ENCODE assay signal across 11 cellular contexts in genomic region chr11:441043-441417, GRCh38. TPM values are rescaled to one million over a fixed set of nuclear protein-coding genes. Genes with fewer than 3 reads are reported as not detected.
A peak's percentile ranks its signal among the peaks of the same experiment; 100 is the strongest.
DNase-seq lines count a peak whose midpoint lies in the region; ATAC-seq and TF ChIP-seq lines count a peak whose summit lies in the region.
"Had no signal": no experiment of that assay in that cellular context is flagged by ENCODE, and none has a peak within 500 bp of the region (broad histone marks: within the 10 kb centered on the region; RNA-seq: fewer than 3 reads in every experiment).

No MANE protein-coding gene starts in this region.

- no peak for ATAC-seq in CD4-positive, CD25-positive, alpha-beta regulatory T cell (ENCODE audit: low read depth in 2 of 2)
- ATAC-seq in HCT116 (no peak), memory B cell (ENCODE audit: low read depth) (no peak), GM18861 (IDR thresholded peaks at IDR 0.05; ENCODE audit: unreplicated experiment) (no peak), HG03460 (IDR thresholded peaks at IDR 0.05; ENCODE audit: unreplicated experiment) (no peak)
- ATAC-seq in activated naive CD8-positive, alpha-beta T cell treated with anti-CD3 and anti-CD28 coated beads, Interleukin-2, amount 10 ng/mL, durations not matched to agents 7 days and 5 days (ENCODE audit: low read depth), result no peak

- H3K27ac ChIP-seq in CD4-positive, CD25-positive, alpha-beta regulatory T cell (ENCODE audit: insufficient read depth, low read length, poor library complexity, severe bottlenecking), result no peak overlapping the region
- peak overlapping the region; percentile 36; the same call in 1 of the 2 replicates for H3K27ac ChIP-seq in HCT116 (ENCODE audit: low read depth, low read length)
- H3K27ac ChIP-seq in tibial artery, result no peak overlapping the region

- no peaks in the 10 kb centered on the region for H4K20me1 ChIP-seq in HCT116 (ENCODE audit: insufficient read depth)

- H3K9me3 ChIP-seq in CD4-positive, CD25-positive, alpha-beta regulatory T cell (ENCODE audit: control insufficient read depth in 2 of 2, low read length in 2 of 2), result no peaks in the 10 kb centered on the region
- H3K9me3 ChIP-seq in HCT116 (ENCODE audit: control insufficient read depth in 1 of 2, insufficient read depth in 1 of 2, low read depth in 1 of 2, low read length in 2 of 2) (no peaks in the 10 kb centered on the region; a peak in 1 of 4 replicates), tibial artery (no peaks in the 10 kb centered on the region)

- intact Hi-C loops in HCT116 (cut with micrococcal nuclease) (no loop called here), tibial artery (cut with DNase I; ENCODE audit: low total_unique reads) (no loop called here)

- BruUV-seq in HCT116 (replicated peaks; lab: Mats Ljungman, UMichigan), result no TSS peak

- H3K9me3 Mint-ChIP-seq in CD4-positive, CD25-positive, alpha-beta regulatory T cell, result no peaks in the 10 kb centered on the region
- no peaks in the 10 kb centered on the region for H3K9me3 Mint-ChIP-seq in activated naive CD8-positive, alpha-beta T cell treated with anti-CD3 and anti-CD28 coated beads, Interleukin-2, amount 10 ng/mL, durations not matched to agents 7 days and 5 days
- H3K9me3 Mint-ChIP-seq in memory B cell, result no peaks in the 10 kb centered on the region

- peaks cover 5% of the 10 kb centered on the region for H3K36me3 Mint-ChIP-seq in CD4-positive, CD25-positive, alpha-beta regulatory T cell
- peaks cover 4% of the 10 kb centered on the region for H3K36me3 Mint-ChIP-seq in activated naive CD8-positive, alpha-beta T cell treated with anti-CD3 and anti-CD28 coated beads, Interleukin-2, amount 10 ng/mL, durations not matched to agents 7 days and 5 days
- peaks cover 2% of the 10 kb centered on the region for H3K36me3 Mint-ChIP-seq in memory B cell

- no peaks in the 10 kb centered on the region for H3K27me3 ChIP-seq in CD4-positive, CD25-positive, alpha-beta regulatory T cell (ENCODE audit: control insufficient read depth, insufficient read depth, low read length)
- no peaks in the 10 kb centered on the region for H3K27me3 ChIP-seq in HCT116 (ENCODE audit: insufficient read depth, low read length)
- peaks cover 0 to 84% of the 10 kb centered on the region in 2 donors for H3K27me3 ChIP-seq in tibial artery

- H3K4me3 ChIP-seq in CD4-positive, CD25-positive, alpha-beta regulatory T cell (ENCODE audit: low read depth, low read length), result no peak overlapping the region
- H3K4me3 ChIP-seq in HCT116 (replicated peaks in 1 of 2; ENCODE audit: low read depth in 1 of 2, low read length in 2 of 2) (peak overlapping the region; percentile 60 to 77), tibial artery (no peak overlapping the region)

- TF ChIP-seq CTCF in HCT116 (IDR thresholded peaks at IDR 0.05 in 2 of 3, conservative IDR thresholded peaks at IDR 0.05 in 1 of 3; ENCODE audit: borderline replicate concordance in 1 of 3, insufficient read depth in 1 of 3, low read depth in 2 of 3, low read length in 2 of 3) (no peak), tibial artery (IDR thresholded peaks at IDR 0.05) (no peak)

- peak overlapping the region in 1 of 3 donors; percentile 91 for H3K27ac Mint-ChIP-seq in CD4-positive, CD25-positive, alpha-beta regulatory T cell
- peak overlapping the region; percentile 30 for H3K27ac Mint-ChIP-seq in activated naive CD8-positive, alpha-beta T cell treated with anti-CD3 and anti-CD28 coated beads, Interleukin-2, amount 10 ng/mL, durations not matched to agents 7 days and 5 days
- peak overlapping the region; percentile 43 for H3K27ac Mint-ChIP-seq in memory B cell

- peak overlapping the region; percentile 94 for H3K4me2 ChIP-seq in HCT116 (ENCODE audit: low read length)

- no peaks in the 10 kb centered on the region for H3K9me2 ChIP-seq in HCT116 (ENCODE audit: insufficient read depth)

- H3K4me1 ChIP-seq in CD4-positive, CD25-positive, alpha-beta regulatory T cell (ENCODE audit: control insufficient read depth, insufficient read depth, low read length, poor library complexity, severe bottlenecking), result peaks cover 45% of the 10 kb centered on the region
- peaks cover 11 to 30% of the 10 kb centered on the region in 2 experiments for H3K4me1 ChIP-seq in HCT116 (ENCODE audit: control insufficient read depth in 1 of 2, insufficient read depth in 2 of 2, low read length in 2 of 2)
- H3K4me1 ChIP-seq in tibial artery, result peaks cover 0 to 10% (median 0%) of the 10 kb centered on the region in 4 donors

- no peaks in the 10 kb centered on the region for H3K27me3 Mint-ChIP-seq in CD4-positive, CD25-positive, alpha-beta regulatory T cell
- peaks cover 4% of the 10 kb centered on the region for H3K27me3 Mint-ChIP-seq in activated naive CD8-positive, alpha-beta T cell treated with anti-CD3 and anti-CD28 coated beads, Interleukin-2, amount 10 ng/mL, durations not matched to agents 7 days and 5 days
- H3K27me3 Mint-ChIP-seq in memory B cell, result no peaks in the 10 kb centered on the region

- no peak for TF ChIP-seq RAD21 in HCT116 (IDR thresholded peaks at IDR 0.05; ENCODE audit: low read depth)

- peaks cover 14% of the 10 kb centered on the region; the same call in 1 of the 2 replicates for H3K79me2 ChIP-seq in HCT116 (ENCODE audit: insufficient read depth, low read length)

- CTCF ChIA-PET in HCT116 (lab: Charles Lee), result interaction anchor here (0.7 to 1.0 kb wide), 2 partner anchors 7 to 9 kb away, joined by 4 read pairs; partner anchors contain the start of gene PTDSS2

- peaks cover 0 to 35% (median 12%) of the 10 kb centered on the region in 4 donors for H3K4me1 Mint-ChIP-seq in CD4-positive, CD25-positive, alpha-beta regulatory T cell
- peaks cover 19% of the 10 kb centered on the region for H3K4me1 Mint-ChIP-seq in activated naive CD8-positive, alpha-beta T cell treated with anti-CD3 and anti-CD28 coated beads, Interleukin-2, amount 10 ng/mL, durations not matched to agents 7 days and 5 days
- H3K4me1 Mint-ChIP-seq in memory B cell, result peaks cover 21% of the 10 kb centered on the region

- H2AFZ ChIP-seq in HCT116 (ENCODE audit: low read depth, low read length, poor library complexity, severe bottlenecking), result no peak overlapping the region

- no peaks in the 10 kb centered on the region for H3K36me3 ChIP-seq in CD4-positive, CD25-positive, alpha-beta regulatory T cell (ENCODE audit: control insufficient read depth, insufficient read depth, low read length)
- no peaks in the 10 kb centered on the region for H3K36me3 ChIP-seq in HCT116 (ENCODE audit: control insufficient read depth in 1 of 2, insufficient read depth in 2 of 2, low read length in 2 of 2)
- no peaks in the 10 kb centered on the region for H3K36me3 ChIP-seq in tibial artery

- peak overlapping the region; percentile 46 to 81 (median 59) for H3K4me3 Mint-ChIP-seq in CD4-positive, CD25-positive, alpha-beta regulatory T cell
- peak overlapping the region; percentile 87 for H3K4me3 Mint-ChIP-seq in activated naive CD8-positive, alpha-beta T cell treated with anti-CD3 and anti-CD28 coated beads, Interleukin-2, amount 10 ng/mL, durations not matched to agents 7 days and 5 days
- peak overlapping the region; percentile 63 for H3K4me3 Mint-ChIP-seq in memory B cell

- TF ChIP-seq POLR2A in HCT116 (IDR thresholded peaks at IDR 0.05; ENCODE audit: borderline replicate concordance, extremely low read depth, insufficient read depth, insufficient read length), result no peak

- no peak for DNase-seq in CD4-positive, CD25-positive, alpha-beta regulatory T cell
- DNase-seq in HCT116 (ENCODE audit: low read depth, low spot score) (no peak), memory B cell (ENCODE audit: low spot score in 2 of 2) (no peak), tibial artery (no peak), HPDE6-E6E7 (ENCODE audit: extremely low spot score) (no peak)
- no peak for DNase-seq in activated naive CD8-positive, alpha-beta T cell treated with anti-CD3 and anti-CD28 coated beads, Interleukin-2, amount 10 ng/mL, durations not matched to agents 7 days and 5 days
- DNase-seq: activated gamma-delta T cell treated with Interleukin-2 at 50 U/mL for 16 hours, HCEC 1CT, NCI-H446 treated with DMSO at 0.1 percent for 48 hours had no signal

- POLR2A ChIA-PET in HCT116 (lab: Charles Lee), result no interaction called here
- POLR2A ChIA-PET in activated naive CD8-positive, alpha-beta T cell treated with anti-CD3 and anti-CD28 coated beads, Interleukin-2, amount 10 ng/mL, durations not matched to agents 7 days and 5 days (lab: Charles Lee), result interaction anchor here (1.4 to 6.7 kb wide), 3 partner anchors 9 to 34 kb away, joined by 4 to 64 read pairs (median 8); partner anchors contain the start of genes PTDSS2 and SIGIRR

- RAD21 ChIA-PET in HCT116 (lab: Charles Lee; ENCODE audit: low non-redundant PET in 1 of 2, low total read pairs in 2 of 2, uncharacterized antibody in 2 of 2, unreplicated experiment in 2 of 2), result interaction anchor here in 1 of 2 experiments (1.2 kb wide), 1 partner anchor 9 kb away, joined by 3 read pairs; the partner anchor contains the start of gene PTDSS2

- peak overlapping the region; percentile 81 for H3K9ac ChIP-seq in HCT116 (ENCODE audit: low read length)

TF ChIP-seq in HCT116, 20 proteins besides CTCF, POLR2A, EP300 and RAD21 (continues in another document):
- no peak for TF ChIP-seq SRF (IDR thresholded peaks at IDR 0.05; ENCODE audit: low read depth)

RNA-seq across cellular contexts. Expression of gene ANO9, which starts 0.8 kb away (rescaled TPM):
- total RNA-seq in CD4-positive, CD25-positive, alpha-beta regulatory T cell, result 153 TPM
- 10 to 100 TPM in 3 of 4 donors, 1 to 10 TPM in 1; 8.9 to 16.4 (median 12.3) TPM for polyA plus RNA-seq in CD4-positive, CD25-positive, alpha-beta regulatory T cell
- total RNA-seq in HCT116 (2021; ENCODE audit: unreplicated experiment), result 70.3 TPM
- 53.8 and 55.2 TPM in 2 replicates for polyA plus RNA-seq in HCT116 (2012)
- 100 to 1,000 TPM; 115 to 122 TPM for total RNA-seq in activated naive CD8-positive, alpha-beta T cell treated with anti-CD3 and anti-CD28 coated beads, Interleukin-2, amount 10 ng/mL, durations not matched to agents 7 days and 5 days

RNA-seq across cellular contexts. Expression of gene PTDSS2, which starts 9.0 kb away (rescaled TPM):
- total RNA-seq in CD4-positive, CD25-positive, alpha-beta regulatory T cell, result 19.3 TPM
- 1 to 10 TPM; 6.1 to 8.3 (median 6.8) TPM for polyA plus RNA-seq in CD4-positive, CD25-positive, alpha-beta regulatory T cell
- 40.1 TPM for total RNA-seq in HCT116 (2021; ENCODE audit: unreplicated experiment)
- 32.1 and 33.3 TPM in 2 replicates for polyA plus RNA-seq in HCT116 (2012)
- 10 to 100 TPM; 27.6 to 27.8 TPM for total RNA-seq in activated naive CD8-positive, alpha-beta T cell treated with anti-CD3 and anti-CD28 coated beads, Interleukin-2, amount 10 ng/mL, durations not matched to agents 7 days and 5 days

RNA-seq across cellular contexts. Expression of gene SIGIRR, which starts 26.2 kb away (rescaled TPM):
- total RNA-seq in CD4-positive, CD25-positive, alpha-beta regulatory T cell, result 387 TPM
- 100 to 1,000 TPM; 213 to 274 (median 220) TPM for polyA plus RNA-seq in CD4-positive, CD25-positive, alpha-beta regulatory T cell
- total RNA-seq in HCT116 (2021; ENCODE audit: unreplicated experiment), result 85.6 TPM
- polyA plus RNA-seq in HCT116 (2012), result 96.6 and 99.1 TPM in 2 replicates
- total RNA-seq in activated naive CD8-positive, alpha-beta T cell treated with anti-CD3 and anti-CD28 coated beads, Interleukin-2, amount 10 ng/mL, durations not matched to agents 7 days and 5 days, result 100 to 1,000 TPM; 273 to 276 TPM

RNA-seq across cellular contexts. Expression of gene PKP3, which starts 47.0 kb away (rescaled TPM):
- total RNA-seq in CD4-positive, CD25-positive, alpha-beta regulatory T cell, result 0.30 TPM
- polyA plus RNA-seq in CD4-positive, CD25-positive, alpha-beta regulatory T cell, result under 1 TPM in 3 of 4 donors, not detected in 1; 0.09 to 0.75 (median 0.27) TPM
- 157 TPM for total RNA-seq in HCT116 (2021; ENCODE audit: unreplicated experiment)
- polyA plus RNA-seq in HCT116 (2012), result 124 and 128 TPM in 2 replicates
- total RNA-seq in activated naive CD8-positive, alpha-beta T cell treated with anti-CD3 and anti-CD28 coated beads, Interleukin-2, amount 10 ng/mL, durations not matched to agents 7 days and 5 days, result under 1 TPM; 0.30 to 0.45 TPM

Comparison
In these comparisons a context has a peak if more than half of its experiments do, and no peak if none do; other contexts are left out.
1. H3K4me3 ChIP-seq: peak in HCT116 (2 of 2); none in CD4-positive, CD25-positive, alpha-beta regulatory T cell (single experiment) and tibial artery (0 of 2).
2. Peak in every context shown above with its lines, with median percentiles within 50 percentile points of each other: H3K4me3 Mint-ChIP-seq.